16 cellular contexts compared by ENCODE assay signal in the genomic region with DNA sequence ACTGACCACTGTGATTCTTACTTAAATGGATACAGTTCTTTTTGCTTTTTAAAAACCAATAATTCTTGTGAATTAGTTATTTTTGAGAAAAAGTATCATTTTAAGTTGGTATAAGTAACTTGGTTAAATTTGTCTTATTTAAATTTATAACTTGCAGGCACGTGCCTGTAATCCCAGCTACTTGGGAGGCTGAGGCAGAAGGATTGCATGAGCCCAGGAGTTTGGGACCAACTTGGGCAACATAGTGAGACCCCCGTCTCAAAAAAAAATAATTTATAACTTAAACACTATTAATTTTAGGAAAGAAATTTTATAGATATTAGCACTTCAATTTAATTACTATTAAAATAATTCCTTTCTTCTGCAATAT. TPM values are rescaled to one million over a fixed set of nuclear protein-coding genes. Genes with fewer than 3 reads are reported as not detected.
A peak's percentile ranks its signal among the peaks of the same experiment; 100 is the strongest.
DNase-seq lines count a peak whose midpoint lies in the region; ATAC-seq, FAIRE-seq and TF ChIP-seq lines count a peak whose summit lies in the region.
"Had no signal": no experiment of that assay in that cellular context is flagged by ENCODE, and none has a peak within 500 bp of the region (broad histone marks: within the 10 kb centered on the region; RNA-seq: fewer than 3 reads in every experiment).

No MANE protein-coding gene starts in this region.

- no peak overlapping the region for H2BK120ac ChIP-seq in IMR-90 (ENCODE audit: low read depth, low read length)

- SMC1A ChIA-PET in GM12878 (lab: Charles Lee; ENCODE audit: uncharacterized antibody, unreplicated experiment) = interaction anchor here (1.1 to 17.4 kb wide), 15 partner anchors 7 to 277 kb away, joined by 3 to 361 read pairs (median 7); a partner anchor contains a TSS

- no peak overlapping the region for H2BK15ac ChIP-seq in IMR-90 (ENCODE audit: low read depth, low read length)

- peak overlapping the region; percentile 45; the same call in 1 of the 2 replicates for H3K4me2 ChIP-seq in IMR-90 (ENCODE audit: low read depth, low read length)
- H3K4me2 ChIP-seq in GM12878 (ENCODE audit: control insufficient read depth, insufficient read depth) = peak overlapping the region; percentile 66
- peak overlapping the region; percentile 78 for H3K4me2 ChIP-seq in hepatocyte

- no peak overlapping the region for H3K9ac ChIP-seq in IMR-90 (ENCODE audit: low read depth, low read length)
- H3K9ac ChIP-seq in GM12878 (ENCODE audit: control insufficient read depth, insufficient read depth, low read length) = peak overlapping the region; percentile 68

- no peaks in the 10 kb centered on the region; the same call in 1 of the 2 replicates for H3K9me1 ChIP-seq in IMR-90 (ENCODE audit: insufficient read depth, low read length)

- H4K5ac ChIP-seq in IMR-90 (ENCODE audit: low read depth, low read length) = no peak overlapping the region

- H3K9me3 ChIP-seq in IMR-90 (ENCODE audit: control insufficient read depth, insufficient read depth, low read length) (no peaks in the 10 kb centered on the region), GM12878 (replicated peaks; ENCODE audit: control insufficient read depth, insufficient read depth, low read length) (no peaks in the 10 kb centered on the region), hepatocyte (ENCODE audit: low read depth) (no peaks in the 10 kb centered on the region), spleen (no peaks in the 10 kb centered on the region)
- H3K9me3 ChIP-seq: gastroesophageal sphincter, left lung had no signal

- H2AK9ac ChIP-seq in IMR-90 (replicated peaks; ENCODE audit: low read depth, low read length, poor library complexity) = no peak overlapping the region

- DNase-seq in IMR-90 (no peak), GM12878 (ENCODE audit: low read depth, low spot score) (no peak), hepatocyte (ENCODE audit: low spot score) (no peak), spleen (no peak), DMS 273 (lab: John Stamatoyannopoulos, UW; ENCODE audit: unreplicated experiment) (no peak), D341Med (ENCODE audit: low spot score) (no peak), SHP77 treated with DMSO at 0.1 percent for 48 hours (lab: John Stamatoyannopoulos, UW) (no peak)
- DNase-seq: activated CD4-positive, alpha-beta T cell treated with anti-CD3 and anti-CD28 coated beads, Interleukin-2, amount 10 ng/mL, durations not matched to agents 7 days and 5 days; left lung; NCI-H1105 treated with DMSO at 0.1 percent for 48 hours; NCI-H748 treated with DMSO at 0.1 percent for 48 hours; posterior cingulate gyrus; stimulated activated CD4-positive, alpha-beta T cell treated with anti-CD3 and anti-CD28 coated beads, Interleukin-4, amount 100 ng/mL, for 24 hours; stimulated activated naive CD8-positive, alpha-beta T cell treated with anti-CD3 and anti-CD28 coated beads, Interleukin-15, amount 100 ng/mL, for 72 hours had no signal

- TF ChIP-seq POLR2A in IMR-90 (IDR thresholded peaks at IDR 0.05; ENCODE audit: low read depth, low read length) = no peak
- no peak for TF ChIP-seq POLR2A in GM12878 (IDR thresholded peaks at IDR 0.05; ENCODE audit: low read depth, low read length)
- no peak for TF ChIP-seq POLR2A in spleen (IDR thresholded peaks at IDR 0.05)

- H3K79me2 ChIP-seq in GM12878 (ENCODE audit: control insufficient read depth, insufficient read depth, low read length) (peaks cover 95% of the 10 kb centered on the region), hepatocyte (peaks cover 97% of the 10 kb centered on the region)

- H2AFZ ChIP-seq in IMR-90 (replicated peaks; ENCODE audit: low read length, poor library complexity) (no peak overlapping the region), GM12878 (ENCODE audit: control insufficient read depth, low read depth, low read length) (no peak overlapping the region), hepatocyte (no peak overlapping the region)

- intact Hi-C loops in IMR-90 (cut with micrococcal nuclease) (loop anchor here (5.0 kb wide), 1 partner anchor 176 kb away; no protein-coding TSS in a partner anchor), GM12878 (cut with micrococcal nuclease; ENCODE audit: unreplicated experiment) (loop anchor here (5.0 kb wide), 1 partner anchor 34 kb away; no protein-coding TSS in a partner anchor), spleen (cut with DNase I; ENCODE audit: low total_unique reads) (no loop called here)

- no TSS peak for BruUV-seq in IMR-90 (replicated peaks; lab: Mats Ljungman, UMichigan)
- no TSS peak for BruUV-seq in GM12878 (replicated peaks; lab: Mats Ljungman, UMichigan)

- no peak for FAIRE-seq in GM12878 (lab: Jason Lieb, UNC)

- H2AK5ac ChIP-seq in IMR-90 (ENCODE audit: low read depth, low read length) = no peak overlapping the region

- H3K18ac ChIP-seq in IMR-90 (ENCODE audit: low read depth, low read length) = no peak overlapping the region

- H4K20me1 ChIP-seq in IMR-90 (ENCODE audit: insufficient read depth, low read length) (peaks cover 9% of the 10 kb centered on the region; the same call in 1 of the 2 replicates), GM12878 (ENCODE audit: control insufficient read depth, insufficient read depth) (no peaks in the 10 kb centered on the region), hepatocyte (ENCODE audit: insufficient read depth, poor library complexity, severe bottlenecking) (peaks cover 59% of the 10 kb centered on the region)

- ATAC-seq in IMR-90 (ENCODE audit: low read depth) = no peak
- ATAC-seq in GM12878 = no peak
- ATAC-seq in GM18867 (IDR thresholded peaks at IDR 0.05; ENCODE audit: unreplicated experiment) = no peak
- ATAC-seq: gastroesophageal sphincter; left lung; stimulated activated naive CD8-positive, alpha-beta T cell treated with anti-CD3 and anti-CD28 coated beads, Interleukin-15, amount 100 ng/mL, for 72 hours had no signal

- H3K4ac ChIP-seq in IMR-90 (ENCODE audit: low read depth, low read length) = no peak overlapping the region

- H3K9me2 ChIP-seq in hepatocyte (replicated peaks; ENCODE audit: insufficient read depth) = no peaks in the 10 kb centered on the region

- no peak overlapping the region for H3K14ac ChIP-seq in IMR-90 (replicated peaks; ENCODE audit: low read depth, low read length)

- H3K4me3 ChIP-seq in IMR-90 (ENCODE audit: insufficient read depth, low read depth, low read length) (no peak overlapping the region), GM12878 (peak overlapping the region; percentile 71), hepatocyte (no peak overlapping the region), spleen (peak overlapping the region in 5 of 8 donors; percentile 69 to 81 (median 77))

- dilution Hi-C loops in IMR-90 (cut with HindIII; ENCODE audit: low sequenced_read_pairs, unreplicated experiment) = no loop called here

- no peaks in the 10 kb centered on the region; the same call in 1 of the 2 replicates for H3K4me1 ChIP-seq in IMR-90 (ENCODE audit: control insufficient read depth, insufficient read depth, low read length)
- peaks cover 3% of the 10 kb centered on the region; the same call in 1 of the 2 replicates for H3K4me1 ChIP-seq in GM12878 (ENCODE audit: control insufficient read depth, insufficient read depth, low read length)
- peaks cover 12% of the 10 kb centered on the region for H3K4me1 ChIP-seq in hepatocyte (ENCODE audit: insufficient read depth)
- peaks cover 27 to 97% (median 79%) of the 10 kb centered on the region in 6 donors for H3K4me1 ChIP-seq in spleen

- TF ChIP-seq RAD21 in IMR-90 (IDR thresholded peaks at IDR 0.05; ENCODE audit: low read length) (no peak), GM12878 (IDR thresholded peaks at IDR 0.05; ENCODE audit: insufficient read depth, low read depth, low read length) (no peak)

- H4K8ac ChIP-seq in IMR-90 (ENCODE audit: low read depth in 2 of 2, low read length in 2 of 2) = no peak overlapping the region

- no peak for TF ChIP-seq EP300 in GM12878 (IDR thresholded peaks at IDR 0.05; ENCODE audit: borderline replicate concordance in 1 of 2, control insufficient read depth in 1 of 2, low read depth in 2 of 2, low read length in 2 of 2)

- no peak for TF ChIP-seq CTCF in IMR-90 (conservative IDR thresholded peaks at IDR 0.05; ENCODE audit: low read depth, low read length)
- TF ChIP-seq CTCF in GM12878 (IDR thresholded peaks at IDR 0.05 in 2 of 3, conservative IDR thresholded peaks at IDR 0.05 in 1 of 3; ENCODE audit: control insufficient read depth in 2 of 3, extremely low read depth in 1 of 3, insufficient read depth in 1 of 3, low read depth in 3 of 3, low read length in 3 of 3) = no peak
- TF ChIP-seq CTCF in hepatocyte (IDR thresholded peaks at IDR 0.05; ENCODE audit: poor library complexity) = no peak
- no peak for TF ChIP-seq CTCF in spleen (IDR thresholded peaks at IDR 0.05 in 8 of 11, conservative IDR thresholded peaks at IDR 0.05 in 3 of 11)

- no peak overlapping the region for H3K56ac ChIP-seq in IMR-90 (ENCODE audit: extremely low read depth, insufficient read depth, low read length)

- no peaks in the 10 kb centered on the region for H3K36me3 ChIP-seq in IMR-90 (ENCODE audit: control insufficient read depth, insufficient read depth, low read length)
- 0 out of 4 replicates have a peak, but pooled peaks cover 0 to 3% of the 10 kb centered on the region in 2 experiments for H3K36me3 ChIP-seq in GM12878 (ENCODE audit: control insufficient read depth in 2 of 2, insufficient read depth in 2 of 2, low read length in 1 of 2)
- H3K36me3 ChIP-seq in hepatocyte (replicated peaks; ENCODE audit: insufficient read depth, low read depth) = no peaks in the 10 kb centered on the region
- H3K36me3 ChIP-seq in spleen = peaks cover 0 to 10% (median 0%) of the 10 kb centered on the region in 6 donors
- H3K36me3 ChIP-seq: gastroesophageal sphincter, left lung had no signal

- H3K27ac ChIP-seq in IMR-90 (ENCODE audit: insufficient read depth, low read length) = no peak overlapping the region
- H3K27ac ChIP-seq in GM12878 (ENCODE audit: control insufficient read depth, insufficient read depth) = peak overlapping the region; percentile 72
- H3K27ac ChIP-seq in hepatocyte = no peak overlapping the region
- H3K27ac ChIP-seq in spleen = peak overlapping the region in 2 of 8 donors; percentile 93 to 98

- H3K27me3 ChIP-seq in IMR-90 (ENCODE audit: control insufficient read depth, insufficient read depth, low read length) (no peaks in the 10 kb centered on the region), GM12878 (replicated peaks in 1 of 2; ENCODE audit: control insufficient read depth in 2 of 2, insufficient read depth in 2 of 2, low read length in 1 of 2) (no peaks in the 10 kb centered on the region), hepatocyte (no peaks in the 10 kb centered on the region), spleen (replicated peaks in 1 of 7) (no peaks in the 10 kb centered on the region)
- H3K27me3 ChIP-seq: gastroesophageal sphincter, left lung had no signal

- no peak overlapping the region for H2BK5ac ChIP-seq in IMR-90 (ENCODE audit: low read depth, low read length, poor library complexity, severe bottlenecking)

- RAD21 ChIA-PET in GM12878 (lab: Charles Lee; ENCODE audit: unreplicated experiment) = interaction anchor here (0.6 to 17.9 kb wide), 13 partner anchors 9 to 277 kb away, joined by 3 to 395 read pairs (median 7); a partner anchor contains a TSS

- H3K23ac ChIP-seq in IMR-90 (ENCODE audit: low read depth, low read length) = no peak overlapping the region

- POLR2A ChIA-PET in IMR-90 (lab: Charles Lee; ENCODE audit: unreplicated experiment) (no interaction called here), GM12878 (lab: Charles Lee) (interaction anchor here (0.6 to 16.1 kb wide), 12 partner anchors 8 to 150 kb away, joined by 3 to 240 read pairs (median 8); no protein-coding TSS in a partner anchor)

- H2BK20ac ChIP-seq in IMR-90 (ENCODE audit: low read depth, low read length) = no peak overlapping the region

- WGBS in IMR-90 (ENCODE audit: extremely low coverage in 2 of 2, insufficient read length in 1 of 2), 2 experiments = no CpG with 5 or more reads among the region's 2 CpGs
- WGBS in GM12878 (ENCODE audit: insufficient coverage, insufficient replicate concordance, low lambda C conversion rate, missing lambda C conversion rate) = 100% methylated on average over 2 of the region's 2 CpGs
- WGBS in hepatocyte (ENCODE audit: low lambda C conversion rate, missing lambda C conversion rate) = 90% methylated on average over 2 of the region's 2 CpGs
- 79 to 90% (median 85%) methylated on average over 2 of the region's 2 CpGs for WGBS in spleen, 5 donors

- in situ Hi-C loops in IMR-90 (cut with MboI; ENCODE audit: low sequenced_read_pairs) = no loop called here
- in situ Hi-C loops in GM12878 (cut with MboI) = no loop called here

- peaks cover 10 to 36% of the 10 kb centered on the region in 2 experiments for H3K79me1 ChIP-seq in IMR-90 (ENCODE audit: low read depth in 1 of 2, low read length in 2 of 2)

- H4K91ac ChIP-seq in IMR-90 (ENCODE audit: insufficient read depth, low read depth, low read length) = no peak overlapping the region

- CTCF ChIA-PET in IMR-90 (lab: Yijun Ruan, JAX) (interaction anchor here (0.7 kb wide), 1 partner anchor 8 kb away, joined by 5 read pairs; no protein-coding TSS in a partner anchor), GM12878 (lab: Yijun Ruan, JAX) (interaction anchor here (0.7 to 8.2 kb wide), 11 partner anchors 10 to 213 kb away, joined by 3 to 104 read pairs (median 4); no protein-coding TSS in a partner anchor)

RNA-seq across cellular contexts. Expression of a gene that starts 5.0 kb away (rescaled TPM):
- total RNA-seq in IMR-90 (2012; rRNA removed) = 22.6 and 24.2 TPM in 2 replicates
- 7.8 and 8.5 TPM in 2 replicates for polyA plus RNA-seq in IMR-90 (2012; rRNA removed)
- 2.8 and 2.9 TPM in 2 replicates for polyA plus RNA-seq in IMR-90 (2012; cell fraction: cytosol; rRNA removed)
- 3.1 and 21.7 TPM in 2 replicates for polyA plus RNA-seq in IMR-90 (2012; cell fraction: nucleus; rRNA removed; ENCODE audit: low replicate concordance)
- total RNA-seq in GM12878 (2013; cell fraction: nucleolus; rRNA removed) = 102 and 104 TPM in 2 replicates
- total RNA-seq in GM12878 (2014; rRNA removed) = 23.9 and 25.7 TPM in 2 replicates
- 30.2 and 33.9 TPM in 2 replicates for total RNA-seq in GM12878 (2014; rRNA removed; fragmentation: Illumina TruSeq; extraction: Trizol)
- total RNA-seq in GM12878 (2021) = 33.1 and 39.4 TPM in 2 replicates
- 21.3 TPM for polyA plus RNA-seq in GM12878 (2011; ENCODE audit: low read depth)
- polyA plus RNA-seq in GM12878 (2011; rRNA removed) = 31.4 and 36.5 TPM in 2 replicates
- 21.4 and 25.0 TPM in 2 replicates for polyA plus RNA-seq in GM12878 (2011; cell fraction: cytosol; rRNA removed)
- 21.2 and 29.0 TPM in 2 replicates for polyA plus RNA-seq in GM12878 (2011; cell fraction: nucleus; rRNA removed)
- 13.5 and 16.5 TPM in 2 replicates for polyA plus RNA-seq in GM12878 (2012)
- 19.5 and 20.2 TPM in 2 replicates for polyA plus RNA-seq in GM12878 (2014; fragmentation: Illumina TruSeq; extraction: Trizol)
- 10 to 100 TPM in 1 of 2 experiments, 1 to 10 TPM in 1; 6.9 to 20.3 TPM for polyA plus RNA-seq in GM12878 (2014; fragmentation: Nextera tagmentation; extraction: Ambion mirVana)
- 18.0 and 20.6 TPM in 2 replicates for polyA plus RNA-seq in GM12878 (2014; rRNA removed)
- 10 to 100 TPM; 11.9 to 13.3 TPM for polyA plus RNA-seq in GM12878 (2016; fragmentation: Nextera tagmentation; extraction: Ambion mirVana)
- polyA minus RNA-seq in GM12878 (2011; rRNA and poly(A)+ RNA removed) = 95.5 and 102 TPM in 2 replicates
- 19.8 and 20.8 TPM in 2 replicates for polyA minus RNA-seq in GM12878 (2011; cell fraction: cytosol; rRNA and poly(A)+ RNA removed)
- 55.7 and 75.5 TPM in 2 replicates for polyA minus RNA-seq in GM12878 (2011; cell fraction: nucleus; rRNA and poly(A)+ RNA removed)
- 49.2 and 49.7 TPM in 2 replicates for total RNA-seq in hepatocyte
- 12.0 and 13.3 TPM in 2 replicates for polyA plus RNA-seq in hepatocyte
- total RNA-seq in spleen = 100 to 1,000 TPM in 2 of 7 donors, 10 to 100 TPM in 5; 65.5 to 107 (median 88.3) TPM
- 1 to 10 TPM; 2.3 to 7.3 (median 2.9) TPM for polyA plus RNA-seq in spleen

Comparison
In these comparisons a context has a peak if more than half of its experiments do, and no peak if none do; other contexts are left out.
1. H3K4me3 ChIP-seq: peak in GM12878 (single experiment) and spleen (5 of 8); none in IMR-90 (single experiment) and hepatocyte (single experiment).
2. Peak in every context shown above with its lines, with median percentiles within 50 percentile points of each other: H3K4me2 ChIP-seq.